ENCODE assay signal across 2 cellular contexts in genomic region chr5:126354857-126355731, GRCh38.
TF ChIP-seq lines count a peak whose summit lies in the region.

No MANE protein-coding gene starts in this region.

TF ChIP-seq in IMR-90, 13 proteins besides CTCF, POLR2A, EP300 and RAD21:
- TF ChIP-seq USF2 (IDR thresholded peaks at IDR 0.05; ENCODE audit: low read depth, low read length): no peak
- peak; percentile 47; the same call in 1 of the 2 replicates for TF ChIP-seq CEBPB (IDR thresholded peaks at IDR 0.05; ENCODE audit: low read depth, low read length)

TF ChIP-seq in HEK293T, 16 proteins besides CTCF, POLR2A, EP300 and RAD21:
- TF ChIP-seq PKNOX1 (IDR thresholded peaks at IDR 0.05) (no peak), BHLHE40 (IDR thresholded peaks at IDR 0.05; ENCODE audit: borderline replicate concordance) (no peak), ZNF384 (IDR thresholded peaks at IDR 0.05) (no peak), NFRKB (IDR thresholded peaks at IDR 0.05) (no peak), ELF4 (IDR thresholded peaks at IDR 0.05) (no peak), CTBP1 (IDR thresholded peaks at IDR 0.05; ENCODE audit: borderline replicate concordance) (no peak), HDGF (IDR thresholded peaks at IDR 0.05; ENCODE audit: borderline replicate concordance) (no peak), TARDBP (IDR thresholded peaks at IDR 0.05) (no peak), SP1 (IDR thresholded peaks at IDR 0.05) (no peak), ARNT (IDR thresholded peaks at IDR 0.05) (no peak), SUZ12 (IDR thresholded peaks at IDR 0.05) (no peak), LEF1 (IDR thresholded peaks at IDR 0.05; ENCODE audit: borderline replicate concordance) (no peak)
